ENCODE assay signal across 14 cellular contexts in the genomic region with DNA sequence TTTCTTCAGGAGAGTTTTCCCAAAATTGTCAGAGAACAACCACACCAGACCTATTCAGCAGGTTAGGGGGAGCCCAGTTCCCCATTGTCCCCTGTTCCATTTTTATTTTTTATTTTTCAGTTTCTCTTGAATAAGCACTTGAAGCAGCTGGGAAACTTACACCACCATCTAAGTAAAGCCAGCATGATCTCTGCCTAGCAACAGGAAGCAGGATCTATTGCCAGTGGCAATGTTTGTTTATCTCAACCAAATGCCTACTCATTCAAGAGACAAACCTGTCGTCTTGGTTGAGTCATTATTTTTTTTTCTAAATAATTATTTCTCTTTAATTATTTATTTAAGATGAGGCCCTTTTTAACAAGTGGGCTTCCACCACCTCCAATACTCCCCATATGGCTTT.
DNase-seq lines count a peak whose midpoint lies in the region; ATAC-seq and TF ChIP-seq lines count a peak whose summit lies in the region.
"Had no signal": no experiment of that assay in that cellular context is flagged by ENCODE, and none has a peak within 500 bp of the region (broad histone marks: within the 10 kb centered on the region; RNA-seq: fewer than 3 reads in every experiment).

No MANE protein-coding gene starts in this region.

- WGBS in SK-N-SH (ENCODE audit: low lambda C conversion rate): 67% methylated on average over 1 of the region's 1 CpG
- WGBS in smooth muscle cell (ENCODE audit: low lambda C conversion rate): 3% methylated on average over 1 of the region's 1 CpG

- no peaks in the 10 kb centered on the region for H3K36me3 ChIP-seq in SK-N-SH (replicated peaks in 1 of 2; ENCODE audit: control insufficient read depth in 1 of 2, insufficient read depth in 2 of 2, low read length in 1 of 2)
- no peaks in the 10 kb centered on the region for H3K36me3 ChIP-seq in smooth muscle cell (ENCODE audit: low read depth)
- no peaks in the 10 kb centered on the region for H3K36me3 ChIP-seq in tibial artery
- H3K36me3 ChIP-seq: uterus had no signal

- no peaks in the 10 kb centered on the region for H4K20me1 ChIP-seq in SK-N-SH (ENCODE audit: insufficient read depth)
- H4K20me1 ChIP-seq in smooth muscle cell (ENCODE audit: low read depth): no peaks in the 10 kb centered on the region

- DNase-seq in SK-N-SH: no peak
- DNase-seq in RPMI7951 (ENCODE audit: low read depth): peak; percentile 64
- DNase-seq in fibroblast of gingiva (ENCODE audit: low read depth): peak; percentile 67
- no peak for DNase-seq in smooth muscle cell (lab: John Stamatoyannopoulos, UW; ENCODE audit: unreplicated experiment)
- DNase-seq in stimulated activated CD4-positive, alpha-beta T cell treated with anti-CD3 and anti-CD28 coated beads, Interleukin-15, amount 100 ng/mL, for 24 hours: no peak
- DNase-seq in Right ventricle myocardium superior: no peak
- DNase-seq in tibial artery: no peak
- DNase-seq: activated naive CD4-positive, alpha-beta T cell treated with anti-CD3 and anti-CD28 coated beads, Interleukin-2, amount 10 ng/mL, durations not matched to agents 7 days and 5 days; DND-41; naive thymus-derived CD4-positive, alpha-beta T cell; NCI-H446; SHP77; uterus had no signal

- CTCF ChIA-PET in SK-N-SH (lab: Yijun Ruan, JAX): interaction anchor here (1.7 kb wide), 1 partner anchor 380 kb away, joined by 4 read pairs; no protein-coding TSS in a partner anchor

- no peaks in the 10 kb centered on the region for H3K27me3 ChIP-seq in SK-N-SH (ENCODE audit: insufficient read depth)
- H3K27me3 ChIP-seq in smooth muscle cell (ENCODE audit: low read depth): no peaks in the 10 kb centered on the region
- H3K27me3 ChIP-seq in tibial artery: no peaks in the 10 kb centered on the region
- H3K27me3 ChIP-seq: uterus had no signal

- no peaks in the 10 kb centered on the region for H3K9me3 ChIP-seq in SK-N-SH
- H3K9me3 ChIP-seq in smooth muscle cell (replicated peaks; ENCODE audit: low read depth): no peaks in the 10 kb centered on the region
- H3K9me3 ChIP-seq in tibial artery: no peaks in the 10 kb centered on the region
- H3K9me3 ChIP-seq: uterus had no signal

- POLR2A ChIA-PET in SK-N-SH (lab: Yijun Ruan, JAX): no interaction called here

- no peak overlapping the region for H3K9ac ChIP-seq in SK-N-SH
- no peak overlapping the region for H3K9ac ChIP-seq in smooth muscle cell (ENCODE audit: low read depth)

- no peak for TF ChIP-seq EP300 in SK-N-SH (IDR thresholded peaks at IDR 0.05; ENCODE audit: borderline replicate concordance in 1 of 2, low read depth in 1 of 2, low read length in 1 of 2)

- H3K4me3 ChIP-seq in SK-N-SH (ENCODE audit: low read depth in 2 of 2, low read length in 1 of 2) (no peak overlapping the region), smooth muscle cell (no peak overlapping the region), tibial artery (no peak overlapping the region)
- H3K4me3 ChIP-seq: uterus had no signal

- H3K4me1 ChIP-seq in SK-N-SH (ENCODE audit: control insufficient read depth in 1 of 2, insufficient read depth in 2 of 2, low read depth in 1 of 2, low read length in 1 of 2) (peaks cover 0 to 3% of the 10 kb centered on the region in 2 experiments; a peak in 2 of 4 replicates), smooth muscle cell (ENCODE audit: low read depth) (no peaks in the 10 kb centered on the region), tibial artery (peaks cover 0 to 18% (median 14%) of the 10 kb centered on the region in 4 donors)
- H3K4me1 ChIP-seq: uterus had no signal

- H3K79me2 ChIP-seq in SK-N-SH (ENCODE audit: insufficient read depth) (no peaks in the 10 kb centered on the region), smooth muscle cell (ENCODE audit: low read depth) (no peaks in the 10 kb centered on the region)

- no peak overlapping the region for H3K4me2 ChIP-seq in SK-N-SH
- no peak overlapping the region for H3K4me2 ChIP-seq in smooth muscle cell

- no peak overlapping the region for H3K27ac ChIP-seq in SK-N-SH (ENCODE audit: low read depth in 2 of 2, low read length in 1 of 2)
- peak overlapping the region; percentile 42 for H3K27ac ChIP-seq in smooth muscle cell (ENCODE audit: low read depth)
- H3K27ac ChIP-seq in tibial artery: no peak overlapping the region
- H3K27ac ChIP-seq: uterus had no signal

- no peak for TF ChIP-seq RAD21 in SK-N-SH (IDR thresholded peaks at IDR 0.05; ENCODE audit: low read length)

- H3F3A ChIP-seq in SK-N-SH (replicated peaks; ENCODE audit: insufficient read depth) (no peaks in the 10 kb centered on the region), smooth muscle cell (ENCODE audit: low read depth) (peaks cover 8% of the 10 kb centered on the region)

- TF ChIP-seq CTCF in SK-N-SH (IDR thresholded peaks at IDR 0.05) (no peak), smooth muscle cell (IDR thresholded peaks at IDR 0.05; ENCODE audit: borderline replicate concordance, insufficient read depth, poor library complexity, severe bottlenecking) (no peak), tibial artery (IDR thresholded peaks at IDR 0.05) (no peak)

- H2AFZ ChIP-seq in SK-N-SH (ENCODE audit: low read depth) (no peak overlapping the region), smooth muscle cell (ENCODE audit: low read depth) (peak overlapping the region; percentile 39)

- ATAC-seq in SK-N-SH treated with all-trans-retinoic acid at 6 μM for 48 hours: no peak
- ATAC-seq in Right ventricle myocardium superior (ENCODE audit: poor library complexity): no peak
- ATAC-seq: naive thymus-derived CD4-positive, alpha-beta T cell had no signal

- intact Hi-C loops in Right ventricle myocardium superior (cut with DNase I) (no loop called here), tibial artery (cut with DNase I; ENCODE audit: low total_unique reads) (no loop called here)

- H3K9me2 ChIP-seq in SK-N-SH: no peaks in the 10 kb centered on the region

TF ChIP-seq in SK-N-SH, 30 proteins besides CTCF, POLR2A, EP300 and RAD21:
- TF ChIP-seq RFX5 (IDR thresholded peaks at IDR 0.05; ENCODE audit: low read length) (peak; percentile 73), NRF1 (IDR thresholded peaks at IDR 0.05; ENCODE audit: low read depth, low read length) (no peak)

TF ChIP-seq in SK-N-SH treated with all-trans-retinoic acid at 6 μM for 48 hours, 23 proteins besides CTCF, POLR2A, EP300 and RAD21 (continues in another document):
- TF ChIP-seq ARNTL (CRISPR knock-in tag; IDR thresholded peaks at IDR 0.05; ENCODE audit: borderline replicate concordance, low read depth) (no peak), ZFP3 (CRISPR knock-in tag; IDR thresholded peaks at IDR 0.05) (no peak), ISL1 (CRISPR knock-in tag; IDR thresholded peaks at IDR 0.05) (no peak), OSR1 (CRISPR knock-in tag; IDR thresholded peaks at IDR 0.05) (no peak), ZNF8 (CRISPR knock-in tag; IDR thresholded peaks at IDR 0.05) (no peak), PPARA (CRISPR knock-in tag; IDR thresholded peaks at IDR 0.05; ENCODE audit: borderline replicate concordance) (no peak), ZNF70 (CRISPR knock-in tag; IDR thresholded peaks at IDR 0.05) (no peak), SNAI2 (CRISPR knock-in tag; IDR thresholded peaks at IDR 0.05) (no peak)
- TF ChIP-seq, protein P1, sequence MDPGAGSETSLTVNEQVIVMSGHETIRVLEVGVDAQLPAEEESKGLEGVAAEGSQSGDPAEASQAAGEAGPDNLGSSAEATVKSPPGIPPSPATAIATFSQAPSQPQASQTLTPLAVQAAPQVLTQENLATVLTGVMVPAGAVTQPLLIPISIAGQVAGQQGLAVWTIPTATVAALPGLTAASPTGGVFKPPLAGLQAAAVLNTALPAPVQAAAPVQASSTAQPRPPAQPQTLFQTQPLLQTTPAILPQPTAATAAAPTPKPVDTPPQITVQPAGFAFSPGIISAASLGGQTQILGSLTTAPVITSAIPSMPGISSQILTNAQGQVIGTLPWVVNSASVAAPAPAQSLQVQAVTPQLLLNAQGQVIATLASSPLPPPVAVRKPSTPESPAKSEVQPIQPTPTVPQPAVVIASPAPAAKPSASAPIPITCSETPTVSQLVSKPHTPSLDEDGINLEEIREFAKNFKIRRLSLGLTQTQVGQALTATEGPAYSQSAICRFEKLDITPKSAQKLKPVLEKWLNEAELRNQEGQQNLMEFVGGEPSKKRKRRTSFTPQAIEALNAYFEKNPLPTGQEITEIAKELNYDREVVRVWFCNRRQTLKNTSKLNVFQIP (CRISPR knock-in tag; IDR thresholded peaks at IDR 0.05; ENCODE audit: borderline replicate concordance, low read depth): no peak
- TF ChIP-seq, protein P2, sequence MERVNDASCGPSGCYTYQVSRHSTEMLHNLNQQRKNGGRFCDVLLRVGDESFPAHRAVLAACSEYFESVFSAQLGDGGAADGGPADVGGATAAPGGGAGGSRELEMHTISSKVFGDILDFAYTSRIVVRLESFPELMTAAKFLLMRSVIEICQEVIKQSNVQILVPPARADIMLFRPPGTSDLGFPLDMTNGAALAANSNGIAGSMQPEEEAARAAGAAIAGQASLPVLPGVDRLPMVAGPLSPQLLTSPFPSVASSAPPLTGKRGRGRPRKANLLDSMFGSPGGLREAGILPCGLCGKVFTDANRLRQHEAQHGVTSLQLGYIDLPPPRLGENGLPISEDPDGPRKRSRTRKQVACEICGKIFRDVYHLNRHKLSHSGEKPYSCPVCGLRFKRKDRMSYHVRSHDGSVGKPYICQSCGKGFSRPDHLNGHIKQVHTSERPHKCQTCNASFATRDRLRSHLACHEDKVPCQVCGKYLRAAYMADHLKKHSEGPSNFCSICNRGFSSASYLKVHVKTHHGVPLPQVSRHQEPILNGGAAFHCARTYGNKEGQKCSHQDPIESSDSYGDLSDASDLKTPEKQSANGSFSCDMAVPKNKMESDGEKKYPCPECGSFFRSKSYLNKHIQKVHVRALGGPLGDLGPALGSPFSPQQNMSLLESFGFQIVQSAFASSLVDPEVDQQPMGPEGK (CRISPR knock-in tag; IDR thresholded peaks at IDR 0.05; ENCODE audit: borderline replicate concordance): no peak
- TF ChIP-seq, protein P3, sequence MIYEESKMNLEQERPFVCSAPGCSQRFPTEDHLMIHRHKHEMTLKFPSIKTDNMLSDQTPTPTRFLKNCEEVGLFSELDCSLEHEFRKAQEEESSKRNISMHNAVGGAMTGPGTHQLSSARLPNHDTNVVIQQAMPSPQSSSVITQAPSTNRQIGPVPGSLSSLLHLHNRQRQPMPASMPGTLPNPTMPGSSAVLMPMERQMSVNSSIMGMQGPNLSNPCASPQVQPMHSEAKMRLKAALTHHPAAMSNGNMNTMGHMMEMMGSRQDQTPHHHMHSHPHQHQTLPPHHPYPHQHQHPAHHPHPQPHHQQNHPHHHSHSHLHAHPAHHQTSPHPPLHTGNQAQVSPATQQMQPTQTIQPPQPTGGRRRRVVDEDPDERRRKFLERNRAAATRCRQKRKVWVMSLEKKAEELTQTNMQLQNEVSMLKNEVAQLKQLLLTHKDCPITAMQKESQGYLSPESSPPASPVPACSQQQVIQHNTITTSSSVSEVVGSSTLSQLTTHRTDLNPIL (CRISPR knock-in tag; IDR thresholded peaks at IDR 0.05; ENCODE audit: low read depth): no peak

Comparison
In these comparisons a context has a peak if more than half of its experiments do, and no peak if none do; other contexts are left out.
1. DNase-seq: peak in RPMI7951 (single experiment) and fibroblast of gingiva (single experiment); none in SK-N-SH (single experiment), smooth muscle cell (single experiment), stimulated activated CD4-positive, alpha-beta T cell treated with anti-CD3 and anti-CD28 coated beads, Interleukin-15, amount 100 ng/mL, for 24 hours (single experiment), Right ventricle myocardium superior (single experiment) and tibial artery (0 of 2).